31 cellular contexts compared by ENCODE assay signal in the genomic region with DNA sequence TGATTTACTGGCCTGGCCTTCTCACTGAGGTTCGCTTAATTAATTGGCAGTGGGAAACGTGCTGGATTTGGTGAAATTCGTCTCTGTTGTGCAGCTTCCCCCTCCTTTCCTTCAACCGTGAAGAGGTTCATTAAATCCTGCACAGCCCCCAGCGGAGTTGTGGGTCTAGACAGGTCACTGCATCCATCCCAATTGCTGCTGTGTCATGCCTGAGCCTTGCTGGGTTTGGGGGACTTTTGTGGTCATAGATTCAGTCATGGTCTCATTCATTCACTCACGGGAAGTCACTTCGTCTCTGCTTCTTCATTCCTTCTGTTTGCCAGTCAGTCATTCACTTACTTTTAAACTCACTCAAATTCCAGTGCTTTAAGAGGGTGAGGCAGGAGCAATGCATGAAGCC.
"Had no signal": no experiment of that assay in that cellular context is flagged by ENCODE, and none has a peak within 500 bp of the region (broad histone marks: within the 10 kb centered on the region; RNA-seq: fewer than 3 reads in every experiment).

No MANE protein-coding gene starts in this region.

- ATAC-seq: left colon; natural killer cell; right cardiac atrium; sciatic nerve; stimulated activated naive B cell treated with anti-CD40 and anti-IgM and Interleukin-4, amounts not matched to agents 10 μg/mL and 1 μg/mL and 100 μg/mL, for 72 hours; stimulated activated naive CD8-positive, alpha-beta T cell treated with anti-CD3 and anti-CD28 coated beads, Interleukin-15, Interleukin-2, amounts not matched to agents 100 U/mL and 50 U/mL, for 24 hours had no signal

- H3K9me3 ChIP-seq: left ventricle myocardium inferior, neutrophil, ovary, stomach, testis, thyroid gland, transverse colon, upper lobe of left lung, vagina had no signal

- H3K79me2 ChIP-seq: hepatocyte had no signal

- H3K36me3 ChIP-seq: left ventricle myocardium inferior, neural progenitor cell, neutrophil, ovary, stomach, thyroid gland, transverse colon, upper lobe of left lung, vagina had no signal

- H3K4me3 Mint-ChIP-seq: mesothelial cell of epicardium; naive B cell; natural killer cell; nephron progenitor cell; neural progenitor cell; stimulated activated naive B cell treated with anti-CD40 and anti-IgM and Interleukin-4, amounts not matched to agents 10 μg/mL and 1 μg/mL and 100 μg/mL, for 72 hours had no signal

- H3K4me2 ChIP-seq: hepatocyte, neural progenitor cell had no signal

- H3K4me3 ChIP-seq: hepatocyte, left ventricle myocardium inferior, lung, neural progenitor cell, ovary, skin epidermis, stomach, testis, thyroid gland, transverse colon, upper lobe of left lung, vagina had no signal

- DNase-seq: kidney glomerular epithelial cell; left colon; left ventricle myocardium inferior; mesendoderm; naive B cell; natural killer cell; nephron progenitor cell; occipital lobe; ovary; retina; right cardiac atrium; stimulated activated CD4-positive, alpha-beta T cell treated with anti-CD3 and anti-CD28 coated beads, Interleukin-12 subunit alpha, Interleukin-12 subunit beta, amount 100 ng/mL, for 4 hours; stimulated activated CD4-positive, alpha-beta T cell treated with anti-CD3 and anti-CD28 coated beads, Interleukin-15, amount 100 ng/mL, for 24 hours; stimulated activated CD4-positive, alpha-beta T cell treated with anti-CD3 and anti-CD28 coated beads, Interleukin-2, amount 100 ng/mL, for 24 hours; stimulated activated CD4-positive, alpha-beta T cell treated with anti-CD3 and anti-CD28 coated beads, Interleukin-4, amount 100 ng/mL, for 1 hour; stimulated activated naive B cell treated with anti-CD40 and anti-IgM and Interleukin-4, amounts not matched to agents 10 μg/mL and 1 μg/mL and 100 μg/mL, for 72 hours; stimulated activated naive CD8-positive, alpha-beta T cell treated with anti-CD3 and anti-CD28 coated beads, Interleukin-15, Interleukin-2, amounts not matched to agents 100 U/mL and 50 U/mL, for 24 hours; stomach; testis; thyroid gland; transverse colon; upper lobe of left lung had no signal

- H3K27ac Mint-ChIP-seq: mesothelial cell of epicardium; natural killer cell; nephron progenitor cell; neural progenitor cell; progenitor cell of endocrine pancreas; stimulated activated naive B cell treated with anti-CD40 and anti-IgM and Interleukin-4, amounts not matched to agents 10 μg/mL and 1 μg/mL and 100 μg/mL, for 72 hours had no signal

- H3K27me3 ChIP-seq: hepatocyte, neural progenitor cell, neutrophil, ovary, stomach, testis, thyroid gland, transverse colon, upper lobe of left lung, vagina had no signal

- H2AFZ ChIP-seq: hepatocyte, neural progenitor cell had no signal

- H3K36me3 Mint-ChIP-seq: mesothelial cell of epicardium; naive B cell; natural killer cell; neural progenitor cell; stimulated activated naive B cell treated with anti-CD40 and anti-IgM and Interleukin-4, amounts not matched to agents 10 μg/mL and 1 μg/mL and 100 μg/mL, for 72 hours had no signal

- H3K9me3 Mint-ChIP-seq: mesothelial cell of epicardium; naive B cell; natural killer cell; nephron progenitor cell; neural progenitor cell; stimulated activated naive B cell treated with anti-CD40 and anti-IgM and Interleukin-4, amounts not matched to agents 10 μg/mL and 1 μg/mL and 100 μg/mL, for 72 hours had no signal

- H3K27ac ChIP-seq: hepatocyte, left ventricle myocardium inferior, neural progenitor cell, neutrophil, ovary, skin epidermis, stomach, testis, thyroid gland, transverse colon, upper lobe of left lung, vagina had no signal

- H3K4me1 ChIP-seq: neural progenitor cell, testis, thyroid gland, upper lobe of left lung, vagina had no signal

- H3K4me1 Mint-ChIP-seq: mesothelial cell of epicardium; naive B cell; natural killer cell; nephron progenitor cell; stimulated activated naive B cell treated with anti-CD40 and anti-IgM and Interleukin-4, amounts not matched to agents 10 μg/mL and 1 μg/mL and 100 μg/mL, for 72 hours had no signal
